In the genomic region with DNA sequence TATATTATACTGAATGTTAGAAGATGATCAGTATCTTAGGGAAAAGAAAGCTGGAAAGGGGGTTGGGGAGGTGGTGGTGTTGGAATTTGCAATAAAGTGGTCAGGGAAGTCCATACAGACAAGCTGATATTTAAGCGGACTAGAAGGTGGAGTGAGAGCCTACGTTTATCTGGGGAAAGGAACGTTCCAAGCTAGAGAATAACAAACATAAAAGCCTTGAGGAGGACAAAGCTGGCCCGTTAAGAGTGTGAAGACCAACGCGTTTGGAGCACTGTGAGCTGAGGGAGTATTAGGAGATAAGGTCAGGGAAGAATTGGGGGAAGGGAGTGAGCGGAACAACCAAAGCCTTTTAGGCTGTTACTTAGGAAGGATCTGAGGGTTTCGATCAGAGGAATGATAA, we compare ENCODE assay signal across 9 cellular contexts. TPM values are rescaled to one million over a fixed set of nuclear protein-coding genes. Genes with fewer than 3 reads are reported as not detected.
DNase-seq lines count a peak whose midpoint lies in the region; ATAC-seq and TF ChIP-seq lines count a peak whose summit lies in the region.
"Had no signal": no experiment of that assay in that cellular context is flagged by ENCODE, and none has a peak within 500 bp of the region (broad histone marks: within the 10 kb centered on the region; RNA-seq: fewer than 3 reads in every experiment).

No MANE protein-coding gene starts in this region.

- H3K27me3 Mint-ChIP-seq in IgD-negative memory B cell = no peaks in the 10 kb centered on the region
- no peaks in the 10 kb centered on the region for H3K27me3 Mint-ChIP-seq in central memory CD8-positive, alpha-beta T cell

- H3K4me3 Mint-ChIP-seq in IgD-negative memory B cell = peak overlapping the region; percentile 86 to 98 (median 94)
- peak overlapping the region; percentile 99 for H3K4me3 Mint-ChIP-seq in central memory CD8-positive, alpha-beta T cell

- H3K4me1 ChIP-seq in muscle layer of colon (ENCODE audit: insufficient read depth, low read length) = peaks cover 37% of the 10 kb centered on the region

- POLR2A ChIA-PET in AG04450 (lab: Yijun Ruan, JAX) = interaction anchor here (0.6 to 1.6 kb wide), 3 partner anchors 29 to 74 kb away, joined by 4 to 7 read pairs (median 4); a partner anchor contains a TSS

- H3K27me3 ChIP-seq in AG04450 (ENCODE audit: control insufficient read depth, insufficient read depth, low read length) (no peaks in the 10 kb centered on the region), muscle layer of colon (ENCODE audit: control insufficient read depth in 1 of 2, insufficient read depth in 2 of 2, low read length in 2 of 2) (no peaks in the 10 kb centered on the region)

- no peaks in the 10 kb centered on the region for H3K9me3 ChIP-seq in AG04450 (ENCODE audit: control insufficient read depth, insufficient read depth, low read length)
- no peaks in the 10 kb centered on the region for H3K9me3 ChIP-seq in muscle layer of colon (ENCODE audit: low read length)

- no peak for TF ChIP-seq CTCF in AG04450 (IDR thresholded peaks at IDR 0.05; ENCODE audit: low read depth, low read length)

- H3K27ac ChIP-seq in AG04450 (ENCODE audit: low read depth, low read length) (no peak overlapping the region), muscle layer of colon (ENCODE audit: low read depth, low read length) (peak overlapping the region; percentile 93)

- ATAC-seq in central memory CD8-positive, alpha-beta T cell (replicated peaks; ENCODE audit: extremely low read depth, poor library complexity, severe bottlenecking) = no peak
- ATAC-seq in GM18520 (IDR thresholded peaks at IDR 0.05; ENCODE audit: unreplicated experiment) (no peak), GM18870 (IDR thresholded peaks at IDR 0.05; ENCODE audit: unreplicated experiment) (no peak)

- CTCF ChIA-PET in AG04450 (lab: Charles Lee) = interaction anchor here (1.2 to 1.7 kb wide), 2 partner anchors 60 to 350 kb away, joined by 3 to 5 read pairs; no protein-coding TSS in a partner anchor

- H3K27ac Mint-ChIP-seq in IgD-negative memory B cell = peak overlapping the region; percentile 82 to 95 (median 90)
- H3K27ac Mint-ChIP-seq in central memory CD8-positive, alpha-beta T cell (ENCODE audit: low read depth) = peak overlapping the region; percentile 97

- in situ Hi-C loops in G401 (cut with HindIII; ENCODE audit: low sequenced_read_pairs) = no loop called here

- DNase-seq in AG04450 (ENCODE audit: low read depth, low spot score) (no peak), G401 (ENCODE audit: low spot score) (no peak), DMS114 treated with DMSO at 0.1 percent for 48 hours (lab: John Stamatoyannopoulos, UW; ENCODE audit: unreplicated experiment) (no peak)
- no peak for DNase-seq in central memory CD8-positive, alpha-beta T cell (ENCODE audit: low spot score in 2 of 2)
- DNase-seq: activated CD4-positive, alpha-beta T cell treated with anti-CD3 and anti-CD28 coated beads, Interleukin-2, amount 50 U/mL, for 4 hours had no signal

- peaks cover 33 to 42% (median 38%) of the 10 kb centered on the region in 3 donors for H3K4me1 Mint-ChIP-seq in IgD-negative memory B cell
- peaks cover 63% of the 10 kb centered on the region for H3K4me1 Mint-ChIP-seq in central memory CD8-positive, alpha-beta T cell

- no peaks in the 10 kb centered on the region for H3K36me3 Mint-ChIP-seq in IgD-negative memory B cell
- H3K36me3 Mint-ChIP-seq in central memory CD8-positive, alpha-beta T cell (ENCODE audit: insufficient read depth) = peaks cover 44% of the 10 kb centered on the region

- peak overlapping the region; percentile 74 for H3K9ac ChIP-seq in muscle layer of colon (ENCODE audit: low read length)

- H3K36me3 ChIP-seq in muscle layer of colon (ENCODE audit: insufficient read depth, low read length) = peaks cover 5% of the 10 kb centered on the region

- H3K4me3 ChIP-seq in AG04450 (ENCODE audit: low read depth, low read length) (peak overlapping the region; percentile 65), muscle layer of colon (ENCODE audit: low read depth in 1 of 2, low read length in 2 of 2) (peak overlapping the region; percentile 69 to 81)

- H3K9me3 Mint-ChIP-seq in IgD-negative memory B cell = no peaks in the 10 kb centered on the region
- H3K9me3 Mint-ChIP-seq in central memory CD8-positive, alpha-beta T cell = no peaks in the 10 kb centered on the region

RNA-seq across cellular contexts. Expression of a gene that starts 1.4 kb away (rescaled TPM):
- polyA plus RNA-seq in AG04450 (2011; rRNA removed) (122 and 141 TPM in 2 replicates), IgD-negative memory B cell (16.2 TPM)
- polyA minus RNA-seq in AG04450 (2011; rRNA and poly(A)+ RNA removed) = 60.5 and 78.0 TPM in 2 replicates
- 28.1 and 52.8 TPM in 2 replicates for total RNA-seq in G401 (2014; rRNA removed; shearing (Covaris generic))

RNA-seq across cellular contexts. Expression of a gene that starts 2.0 kb away (rescaled TPM):
- polyA plus RNA-seq in AG04450 (2011; rRNA removed) (52.2 and 68.9 TPM in 2 replicates), IgD-negative memory B cell (36.7 TPM)
- 33.4 and 40.0 TPM in 2 replicates for polyA minus RNA-seq in AG04450 (2011; rRNA and poly(A)+ RNA removed)
- total RNA-seq in G401 (2014; rRNA removed; shearing (Covaris generic)) = 32.4 and 52.8 TPM in 2 replicates

RNA-seq across cellular contexts. Expression of a gene that starts 33.8 kb away (rescaled TPM):
- polyA plus RNA-seq in AG04450 (2011; rRNA removed) = 28.0 and 28.1 TPM in 2 replicates
- 25.8 and 27.9 TPM in 2 replicates for polyA minus RNA-seq in AG04450 (2011; rRNA and poly(A)+ RNA removed)
- polyA plus RNA-seq in IgD-negative memory B cell = 24.9 TPM
- 15.3 and 26.8 TPM in 2 replicates for total RNA-seq in G401 (2014; rRNA removed; shearing (Covaris generic))

RNA-seq across cellular contexts. Expression of a gene that starts 51.8 kb away (rescaled TPM):
- 179 and 220 TPM in 2 replicates for polyA plus RNA-seq in AG04450 (2011; rRNA removed)
- 190 and 197 TPM in 2 replicates for polyA minus RNA-seq in AG04450 (2011; rRNA and poly(A)+ RNA removed)
- 139 TPM for polyA plus RNA-seq in IgD-negative memory B cell
- total RNA-seq in G401 (2014; rRNA removed; shearing (Covaris generic)) = 114 and 133 TPM in 2 replicates

RNA-seq across cellular contexts. Expression of a gene that starts 52.0 kb away (rescaled TPM):
- polyA plus RNA-seq in AG04450 (2011; rRNA removed) (54.2 and 58.4 TPM in 2 replicates), IgD-negative memory B cell (28.7 TPM)
- polyA minus RNA-seq in AG04450 (2011; rRNA and poly(A)+ RNA removed) = 70.5 and 94.3 TPM in 2 replicates
- 58.2 and 71.0 TPM in 2 replicates for total RNA-seq in G401 (2014; rRNA removed; shearing (Covaris generic))
